Comparison of ENCODE assay signal across 8 cellular contexts in the genomic region with DNA sequence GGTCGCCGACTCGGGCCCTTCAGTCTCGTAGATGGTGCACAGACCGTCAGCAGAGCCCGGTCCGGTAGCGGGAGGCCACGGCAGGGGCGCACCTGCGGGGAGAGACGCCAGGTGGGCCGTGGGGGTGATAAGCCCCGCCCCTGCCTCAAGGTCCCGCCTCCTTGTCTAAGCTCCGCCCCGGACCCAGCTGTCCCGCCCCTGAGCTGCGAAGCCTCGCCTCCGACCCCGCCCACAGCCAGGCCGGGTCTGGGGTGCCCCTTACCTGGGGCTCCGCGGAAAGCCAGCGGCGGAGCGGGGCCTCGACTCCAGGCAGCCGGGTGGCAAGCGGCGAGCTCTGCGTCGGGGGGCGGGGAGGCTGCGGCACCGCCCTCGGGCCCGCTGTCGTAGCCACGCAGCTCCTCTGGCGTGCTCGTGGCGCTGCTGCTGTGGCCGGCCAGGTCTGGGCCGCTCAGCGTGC. TPM values are rescaled to one million over a fixed set of nuclear protein-coding genes. Genes with fewer than 3 reads are reported as not detected.
DNase-seq lines count a peak whose midpoint lies in the region; ATAC-seq and TF ChIP-seq lines count a peak whose summit lies in the region.

No MANE protein-coding gene starts in this region.

- no peak for TF ChIP-seq POLR2A in right lobe of liver (IDR thresholded peaks at IDR 0.05)

- intact Hi-C loops in right lobe of liver (cut with DNase I) = no loop called here

- H3K27ac ChIP-seq in right lobe of liver = no peak overlapping the region

- peak; percentile 54 for DNase-seq in AG08395 (ENCODE audit: low spot score)
- peak; percentile 66 for DNase-seq in HT-29 (ENCODE audit: low spot score)
- DNase-seq in cardiac fibroblast (ENCODE audit: low read depth in 2 of 2) = peak; percentile 47 to 49
- DNase-seq in right lobe of liver = peak; percentile 79 to 84 (median 81)
- peak; percentile 65 for DNase-seq in stimulated activated CD8-positive, alpha-beta memory T cell treated with anti-CD3 and anti-CD28 coated beads, Interleukin-12 subunit alpha, Interleukin-12 subunit beta, amount 100 ng/mL, for 4 hours (ENCODE audit: low read depth)
- no peak for DNase-seq in NCI-H526 (lab: John Stamatoyannopoulos, UW)

- no peaks in the 10 kb centered on the region for H3K36me3 ChIP-seq in right lobe of liver

- peak overlapping the region; percentile 52 for H3K4me3 ChIP-seq in WI38 (ENCODE audit: low read depth, low read length)
- peak overlapping the region; percentile 32 to 35 for H3K4me3 ChIP-seq in cardiac fibroblast (replicated peaks in 1 of 2; ENCODE audit: low read depth in 2 of 2, low read length in 2 of 2)
- peak overlapping the region; percentile 39 to 56 (median 43) for H3K4me3 ChIP-seq in right lobe of liver

- TF ChIP-seq CTCF in WI38 (IDR thresholded peaks at IDR 0.05; ENCODE audit: low read depth, low read length) (no peak), cardiac fibroblast (IDR thresholded peaks at IDR 0.05; ENCODE audit: low read depth, low read length) (no peak), right lobe of liver (IDR thresholded peaks at IDR 0.05) (peak in 3 of 4 donors; percentile 20 to 31 (median 28))

- H3K4me1 ChIP-seq in right lobe of liver = peaks cover 0 to 6% (median 0%) of the 10 kb centered on the region in 4 donors

- ATAC-seq in GM19463 (IDR thresholded peaks at IDR 0.05; ENCODE audit: unreplicated experiment) (peak; percentile 63), right lobe of liver (peak; percentile 74 to 83 (median 76))

- H3K9me3 ChIP-seq in right lobe of liver = no peaks in the 10 kb centered on the region

- WGBS in right lobe of liver (ENCODE audit: insufficient coverage, low coverage, low lambda C conversion rate, missing lambda C conversion rate) = 0% methylated on average over 4 of the region's 47 CpGs

- H3K27me3 ChIP-seq in right lobe of liver = no peaks in the 10 kb centered on the region

RNA-seq across cellular contexts. Expression of gene PRR36, which starts 4.7 kb away (rescaled TPM):
- 0.31 and 1.6 TPM in 2 replicates for total RNA-seq in HT-29 (2014; rRNA removed; shearing (Covaris generic))
- total RNA-seq in right lobe of liver = under 1 TPM in 4 of 6 experiments, not detected in 2; 0.07 to 0.37 (median 0.12) TPM

RNA-seq across cellular contexts. Expression of gene LRRC8E, which starts 18.8 kb away (rescaled TPM):
- 16.6 and 19.8 TPM in 2 replicates for total RNA-seq in HT-29 (2014; rRNA removed; shearing (Covaris generic))
- total RNA-seq in right lobe of liver = 1 to 10 TPM; 1.5 to 9.6 (median 3.5) TPM

RNA-seq across cellular contexts. Expression of gene MAP2K7, which starts 34.2 kb away (rescaled TPM):
- total RNA-seq in HT-29 (2014; rRNA removed; shearing (Covaris generic)) = 28.8 and 30.8 TPM in 2 replicates
- total RNA-seq in right lobe of liver = 10 to 100 TPM in 5 of 6 experiments, 1 to 10 TPM in 1; 9.7 to 22.1 (median 15.6) TPM

RNA-seq across cellular contexts. Expression of gene EVI5L, which starts 39.5 kb away (rescaled TPM):
- total RNA-seq in HT-29 (2014; rRNA removed; shearing (Covaris generic)) = 4.0 and 4.4 TPM in 2 replicates
- 1 to 10 TPM; 3.7 to 6.3 (median 4.9) TPM for total RNA-seq in right lobe of liver

RNA-seq across cellular contexts. Expression of gene TGFBR3L, which starts 45.1 kb away (rescaled TPM):
- not detected in 2 replicates for total RNA-seq in HT-29 (2014; rRNA removed; shearing (Covaris generic))
- total RNA-seq in right lobe of liver = 1 to 10 TPM in 3 of 6 experiments, under 1 TPM in 3; 0.42 to 2.9 (median 1.3) TPM

Comparison
In these comparisons a context has a peak if more than half of its experiments do, and no peak if none do; other contexts are left out.
1. DNase-seq: peak in AG08395 (single experiment), HT-29 (single experiment), cardiac fibroblast (2 of 2), right lobe of liver (3 of 3) and stimulated activated CD8-positive, alpha-beta memory T cell treated with anti-CD3 and anti-CD28 coated beads, Interleukin-12 subunit alpha, Interleukin-12 subunit beta, amount 100 ng/mL, for 4 hours (single experiment); none in NCI-H526 (0 of 2).
2. CTCF ChIP-seq: peak in right lobe of liver (3 of 4); none in WI38 (single experiment) and cardiac fibroblast (single experiment).
3. Peak in every context shown above with its lines, with median percentiles within 50 percentile points of each other: H3K4me3 ChIP-seq.